Comparison of ENCODE assay signal across 13 cellular contexts in the genomic region with DNA sequence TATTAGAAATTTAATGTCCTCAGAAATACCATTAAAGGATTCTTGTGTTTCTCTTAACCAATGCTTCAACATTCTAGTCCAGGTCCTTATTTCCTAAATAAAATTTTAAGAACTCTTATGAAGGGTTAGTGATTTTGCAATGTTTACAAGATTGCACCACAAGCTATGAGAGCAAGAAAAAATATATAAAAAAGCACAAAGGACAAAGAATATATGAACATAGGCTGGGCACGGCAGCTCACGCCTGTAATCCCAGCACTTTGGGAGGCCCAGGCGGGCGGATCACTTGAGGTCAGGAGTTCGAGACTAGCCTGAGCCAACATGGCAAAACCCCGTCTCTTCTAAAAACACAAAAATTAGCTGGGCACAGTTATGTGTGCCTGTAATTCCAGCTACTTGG. TPM values are rescaled to one million over a fixed set of nuclear protein-coding genes. Genes with fewer than 3 reads are reported as not detected.
A peak's percentile ranks its signal among the peaks of the same experiment; 100 is the strongest.
DNase-seq lines count a peak whose midpoint lies in the region; ATAC-seq and TF ChIP-seq lines count a peak whose summit lies in the region.
"Had no signal": no experiment of that assay in that cellular context is flagged by ENCODE, and none has a peak within 500 bp of the region (broad histone marks: within the 10 kb centered on the region; RNA-seq: fewer than 3 reads in every experiment).

No MANE protein-coding gene starts in this region.

- no peaks in the 10 kb centered on the region for H3K27me3 Mint-ChIP-seq in endodermal cell (ENCODE audit: insufficient read depth)

- no peak overlapping the region for H3K9ac ChIP-seq in endodermal cell (ENCODE audit: extremely low read depth, low read length, poor library complexity, severe bottlenecking)

- no peak for TF ChIP-seq POLR2A in vagina (IDR thresholded peaks at IDR 0.05)

- H3K9me3 ChIP-seq in right atrium auricular region, result no peaks in the 10 kb centered on the region
- H3K9me3 ChIP-seq in endodermal cell (ENCODE audit: control insufficient read depth, low read length), result no peaks in the 10 kb centered on the region
- H3K9me3 ChIP-seq in mesodermal cell (ENCODE audit: control insufficient read depth, low read length), result no peaks in the 10 kb centered on the region
- no peaks in the 10 kb centered on the region for H3K9me3 ChIP-seq in vagina
- H3K9me3 ChIP-seq in SJCRH30 (replicated peaks), result no peaks in the 10 kb centered on the region
- H3K9me3 ChIP-seq in tibial artery, result no peaks in the 10 kb centered on the region

- H3K27ac Mint-ChIP-seq in endodermal cell, result no peak overlapping the region

- H3K4me3 Mint-ChIP-seq in endodermal cell, result no peak overlapping the region

- TF ChIP-seq CTCF in right atrium auricular region (IDR thresholded peaks at IDR 0.05), result no peak
- no peak for TF ChIP-seq CTCF in endodermal cell (conservative IDR thresholded peaks at IDR 0.05)
- TF ChIP-seq CTCF in vagina (IDR thresholded peaks at IDR 0.05), result no peak
- no peak for TF ChIP-seq CTCF in tibial artery (IDR thresholded peaks at IDR 0.05)

- H3K4me1 ChIP-seq in right atrium auricular region (peaks cover 0 to 5% of the 10 kb centered on the region in 2 donors), endodermal cell (ENCODE audit: control insufficient read depth, insufficient read depth, low read length) (no peaks in the 10 kb centered on the region), mesodermal cell (ENCODE audit: control insufficient read depth, insufficient read depth, low read length, poor library complexity, severe bottlenecking) (no peaks in the 10 kb centered on the region), vagina (peaks cover 7% of the 10 kb centered on the region), SJCRH30 (peaks cover 15% of the 10 kb centered on the region), tibial artery (peaks cover 0 to 5% (median 0%) of the 10 kb centered on the region in 4 donors)

- no peaks in the 10 kb centered on the region for H3K9me3 Mint-ChIP-seq in endodermal cell

- ATAC-seq in left cardiac atrium, result peak; percentile 22 to 32
- ATAC-seq: Panc1 had no signal

- H3K36me3 ChIP-seq in right atrium auricular region (no peaks in the 10 kb centered on the region), endodermal cell (ENCODE audit: control insufficient read depth, insufficient read depth, low read length) (peaks cover 40% of the 10 kb centered on the region), mesodermal cell (ENCODE audit: control insufficient read depth, insufficient read depth, low read length) (peaks cover 54% of the 10 kb centered on the region), vagina (no peaks in the 10 kb centered on the region), SJCRH30 (peaks cover 55% of the 10 kb centered on the region), tibial artery (peaks cover 0 to 7% (median 5%) of the 10 kb centered on the region in 3 donors)

- DNase-seq in left cardiac atrium (no peak), right atrium auricular region (ENCODE audit: low spot score) (no peak), endodermal cell (peak; percentile 22), vagina (ENCODE audit: extremely low spot score in 2 of 2) (no peak), SJCRH30 (no peak), EL (no peak), tibial artery (no peak)
- DNase-seq: effector memory CD4-positive, alpha-beta T cell; KG1; NCI-H2171 treated with DMSO at 0.1 percent for 48 hours had no signal

- WGBS in endodermal cell (ENCODE audit: insufficient coverage in 1 of 2, insufficient read length in 1 of 2), 2 experiments, result 89 to 97% methylated on average over 4 to 6 of the region's 6 CpGs
- WGBS in mesodermal cell (ENCODE audit: insufficient coverage in 2 of 2), 2 experiments, result 91 to 97% methylated on average over 4 to 6 of the region's 6 CpGs

- H3K27me3 ChIP-seq in right atrium auricular region (no peaks in the 10 kb centered on the region), endodermal cell (ENCODE audit: control insufficient read depth, insufficient read depth, low read length, poor library complexity, severe bottlenecking) (no peaks in the 10 kb centered on the region), vagina (no peaks in the 10 kb centered on the region), SJCRH30 (no peaks in the 10 kb centered on the region), tibial artery (no peaks in the 10 kb centered on the region)

- H3K4me1 Mint-ChIP-seq in endodermal cell, result peaks cover 10% of the 10 kb centered on the region

- peaks cover 29% of the 10 kb centered on the region for H3K36me3 Mint-ChIP-seq in endodermal cell (ENCODE audit: low read depth)

- intact Hi-C loops in left cardiac atrium (cut with DNase I) (no loop called here), vagina (cut with DNase I) (no loop called here), tibial artery (cut with DNase I; ENCODE audit: low total_unique reads) (no loop called here)

- H3K4me3 ChIP-seq in right atrium auricular region (no peak overlapping the region), endodermal cell (ENCODE audit: low read length) (no peak overlapping the region), mesodermal cell (ENCODE audit: extremely low read depth, insufficient read depth, low read length, poor library complexity, severe bottlenecking) (no peak overlapping the region), vagina (no peak overlapping the region), SJCRH30 (no peak overlapping the region), tibial artery (no peak overlapping the region)

- peak overlapping the region in 1 of 2 donors; percentile 40 for H3K27ac ChIP-seq in right atrium auricular region
- no peak overlapping the region for H3K27ac ChIP-seq in endodermal cell (ENCODE audit: low read depth, low read length)
- H3K27ac ChIP-seq in mesodermal cell (ENCODE audit: low read depth, low read length, severe bottlenecking), result peak overlapping the region; percentile 57
- H3K27ac ChIP-seq in vagina, result peak overlapping the region; percentile 53
- no peak overlapping the region for H3K27ac ChIP-seq in SJCRH30
- H3K27ac ChIP-seq in tibial artery, result peak overlapping the region in 1 of 2 donors; percentile 17

RNA-seq across cellular contexts. Expression of gene RACGAP1, which starts 7.6 kb away (rescaled TPM):
- 10 to 100 TPM in 1 of 2 donors, 1 to 10 TPM in 1; 4.8 to 10.4 TPM for total RNA-seq in left cardiac atrium
- 1 to 10 TPM; 2.6 to 3.3 TPM for total RNA-seq in right atrium auricular region
- total RNA-seq in endodermal cell, result 10 to 100 TPM; 49.6 to 96.6 TPM
- polyA plus RNA-seq in endodermal cell (2013, experiment 1 of 2), result 76.4 TPM
- 79.6 TPM for polyA plus RNA-seq in endodermal cell (2013, experiment 2 of 2)
- polyA plus RNA-seq in mesodermal cell (2013, experiment 1 of 2), result 47.1 TPM
- 52.9 TPM for polyA plus RNA-seq in mesodermal cell (2013, experiment 2 of 2)
- 19.2 TPM for total RNA-seq in vagina
- 148 and 152 TPM in 2 replicates for total RNA-seq in SJCRH30 (2014; rRNA removed; shearing (Covaris generic))

RNA-seq across cellular contexts. Expression of gene ASIC1, which starts 39.7 kb away (rescaled TPM):
- total RNA-seq in left cardiac atrium, result 1 to 10 TPM; 1.2 to 4.1 TPM
- total RNA-seq in right atrium auricular region, result 1 to 10 TPM in 1 of 2 donors, under 1 TPM in 1; 0.24 to 1.4 TPM
- total RNA-seq in endodermal cell, result 1 to 10 TPM; 4.2 to 5.2 TPM
- 19.3 TPM for polyA plus RNA-seq in endodermal cell (2013, experiment 1 of 2)
- polyA plus RNA-seq in endodermal cell (2013, experiment 2 of 2), result 17.1 TPM
- 9.8 TPM for polyA plus RNA-seq in mesodermal cell (2013, experiment 1 of 2)
- polyA plus RNA-seq in mesodermal cell (2013, experiment 2 of 2), result 8.9 TPM
- 2.9 TPM for total RNA-seq in vagina
- 7.5 and 8.9 TPM in 2 replicates for total RNA-seq in SJCRH30 (2014; rRNA removed; shearing (Covaris generic))

RNA-seq across cellular contexts. Expression of gene AQP6, which starts 44.9 kb away (rescaled TPM):
- total RNA-seq in left cardiac atrium, result under 1 TPM; 0.13 to 0.77 TPM
- total RNA-seq in right atrium auricular region, result under 1 TPM in 1 of 2 donors, not detected in 1; 0.08 TPM
- total RNA-seq in endodermal cell, result under 1 TPM in 1 of 2 donors, not detected in 1; 0.20 TPM
- polyA plus RNA-seq in endodermal cell (2013, experiment 1 of 2), result 0.28 TPM
- 0.04 TPM for polyA plus RNA-seq in endodermal cell (2013, experiment 2 of 2)
- not detected for polyA plus RNA-seq in mesodermal cell (2013, experiment 1 of 2)
- not detected for polyA plus RNA-seq in mesodermal cell (2013, experiment 2 of 2)
- not detected for total RNA-seq in vagina
- not detected in 2 replicates for total RNA-seq in SJCRH30 (2014; rRNA removed; shearing (Covaris generic))
- total RNA-seq: ureter had no signal

RNA-seq across cellular contexts. Expression of gene AQP5, which starts 56.0 kb away (rescaled TPM):
- total RNA-seq in left cardiac atrium, result 1 to 10 TPM; 1.0 to 1.3 TPM
- total RNA-seq in right atrium auricular region, result 1 to 10 TPM in 1 of 2 donors, not detected in 1; 2.1 TPM
- total RNA-seq in endodermal cell, result under 1 TPM; 0.62 to 0.77 TPM
- polyA plus RNA-seq in endodermal cell (2013, experiment 1 of 2), result 0.36 TPM
- 0.25 TPM for polyA plus RNA-seq in endodermal cell (2013, experiment 2 of 2)
- 0.22 TPM for polyA plus RNA-seq in mesodermal cell (2013, experiment 1 of 2)
- 0.35 TPM for polyA plus RNA-seq in mesodermal cell (2013, experiment 2 of 2)
- total RNA-seq in vagina, result not detected
- total RNA-seq in SJCRH30 (2014; rRNA removed; shearing (Covaris generic)), result 0.18 TPM in 1 of 2 replicates, not detected in the other

Comparison
In these comparisons a context has a peak if more than half of its experiments do, and no peak if none do; other contexts are left out.
1. H3K27ac ChIP-seq: peak in mesodermal cell (single experiment) and vagina (single experiment); none in endodermal cell (single experiment) and SJCRH30 (single experiment).